ENCODE assay signal across 14 cellular contexts in genomic region chr11:10666976-10667892, GRCh38. TPM values are rescaled to one million over a fixed set of nuclear protein-coding genes. Genes with fewer than 3 reads are reported as not detected.
DNase-seq lines count a peak whose midpoint lies in the region; ATAC-seq and TF ChIP-seq lines count a peak whose summit lies in the region.
"Had no signal": no experiment of that assay in that cellular context is flagged by ENCODE, and none has a peak within 500 bp of the region (broad histone marks: within the 10 kb centered on the region; RNA-seq: fewer than 3 reads in every experiment).

No MANE protein-coding gene starts in this region.

- H3K4me1 ChIP-seq in esophagus muscularis mucosa (peaks cover 54 to 100% (median 97%) of the 10 kb centered on the region in 4 donors), trophoblast cell (ENCODE audit: control insufficient read depth in 1 of 2, insufficient read depth in 2 of 2, low read length in 2 of 2) (peaks cover 9 to 22% of the 10 kb centered on the region in 2 experiments)

- no peak for ATAC-seq in activated naive CD8-positive, alpha-beta T cell treated with anti-CD3 and anti-CD28 coated beads, Interleukin-2, amount 50 U/mL, for 24 hours

- peak overlapping the region; percentile 63 for H4K91ac ChIP-seq in trophoblast cell (ENCODE audit: low read depth, low read length)

- H3K79me1 ChIP-seq in trophoblast cell (ENCODE audit: low read length) = peaks cover 4% of the 10 kb centered on the region

- no peak overlapping the region for H4K12ac ChIP-seq in trophoblast cell (ENCODE audit: low read depth, low read length)

- no peak for TF ChIP-seq CTCF in esophagus muscularis mucosa (IDR thresholded peaks at IDR 0.05)

- H3K9me3 ChIP-seq in MG63 (no peaks in the 10 kb centered on the region), esophagus muscularis mucosa (no peaks in the 10 kb centered on the region), trophoblast cell (ENCODE audit: insufficient read depth, low read depth, low read length) (no peaks in the 10 kb centered on the region)
- H3K9me3 ChIP-seq: Peyer's patch had no signal

- TF ChIP-seq EP300 in esophagus muscularis mucosa (IDR thresholded peaks at IDR 0.05) = no peak

- WGBS in esophagus muscularis mucosa = 37% methylated on average over 5 of the region's 6 CpGs
- no CpG with 5 or more reads among the region's 6 CpGs for WGBS in trophoblast cell (ENCODE audit: extremely low coverage, insufficient coverage, insufficient read length)

- peak overlapping the region; percentile 78 for H3K14ac ChIP-seq in trophoblast cell (ENCODE audit: low read length)

- no peaks in the 10 kb centered on the region for H3K4me1 Mint-ChIP-seq in activated naive CD8-positive, alpha-beta T cell treated with anti-CD3 and anti-CD28 coated beads, Interleukin-2, amount 50 U/mL, for 24 hours

- H3K4me3 ChIP-seq in MG63 (no peak overlapping the region), esophagus muscularis mucosa (no peak overlapping the region), trophoblast cell (ENCODE audit: low read depth, low read length) (no peak overlapping the region)
- H3K4me3 ChIP-seq: Peyer's patch, skin epidermis had no signal

- no peaks in the 10 kb centered on the region for H3K36me3 Mint-ChIP-seq in activated naive CD8-positive, alpha-beta T cell treated with anti-CD3 and anti-CD28 coated beads, Interleukin-2, amount 50 U/mL, for 24 hours (ENCODE audit: low read depth)

- peak overlapping the region; percentile 85 to 90 (median 86) for H3K27ac ChIP-seq in esophagus muscularis mucosa (replicated peaks in 1 of 4)
- peak overlapping the region; percentile 21 for H3K27ac ChIP-seq in trophoblast cell (ENCODE audit: low read depth, low read length)

- H2BK12ac ChIP-seq in trophoblast cell (ENCODE audit: low read length) = peak overlapping the region; percentile 88

- TF ChIP-seq POLR2A in esophagus muscularis mucosa (IDR thresholded peaks at IDR 0.05; ENCODE audit: low read depth) = no peak

- H3K36me3 ChIP-seq in MG63 = no peaks in the 10 kb centered on the region
- no peaks in the 10 kb centered on the region for H3K36me3 ChIP-seq in esophagus muscularis mucosa
- H3K36me3 ChIP-seq in trophoblast cell (ENCODE audit: control insufficient read depth in 1 of 2, insufficient read depth in 2 of 2, low read length in 2 of 2) = no peaks in the 10 kb centered on the region
- H3K36me3 ChIP-seq: Peyer's patch had no signal

- H3K27me3 ChIP-seq in MG63 = no peaks in the 10 kb centered on the region
- no peaks in the 10 kb centered on the region for H3K27me3 ChIP-seq in esophagus muscularis mucosa
- H3K27me3 ChIP-seq in trophoblast cell (ENCODE audit: insufficient read depth, low read length) = no peaks in the 10 kb centered on the region
- H3K27me3 ChIP-seq: Peyer's patch had no signal

- H3K4ac ChIP-seq in trophoblast cell (ENCODE audit: low read depth, low read length) = no peak overlapping the region

- H2AFZ ChIP-seq in trophoblast cell (ENCODE audit: insufficient read depth, low read length, poor library complexity) = no peak overlapping the region

- H2BK5ac ChIP-seq in trophoblast cell (ENCODE audit: low read depth, low read length, poor library complexity) = peak overlapping the region; percentile 77

- no peaks in the 10 kb centered on the region for H3K79me2 ChIP-seq in trophoblast cell (ENCODE audit: control insufficient read depth, insufficient read depth, low read length, poor library complexity)

- H3K4me3 Mint-ChIP-seq in activated naive CD8-positive, alpha-beta T cell treated with anti-CD3 and anti-CD28 coated beads, Interleukin-2, amount 50 U/mL, for 24 hours = no peak overlapping the region
- H3K4me3 Mint-ChIP-seq: B cell had no signal

- intact Hi-C loops in esophagus muscularis mucosa (cut with DNase I) = no loop called here
- intact Hi-C loops in cardiac septum (cut with DNase I) = no loop called here

- no peak overlapping the region for H3K4me2 ChIP-seq in trophoblast cell (ENCODE audit: low read length)

- H3K9me3 Mint-ChIP-seq in activated naive CD8-positive, alpha-beta T cell treated with anti-CD3 and anti-CD28 coated beads, Interleukin-2, amount 50 U/mL, for 24 hours = no peaks in the 10 kb centered on the region

- H2AK5ac ChIP-seq in trophoblast cell (ENCODE audit: low read length) = no peak overlapping the region

- H4K8ac ChIP-seq in trophoblast cell (ENCODE audit: low read depth, low read length) = no peak overlapping the region

- no peak overlapping the region for H3K27ac Mint-ChIP-seq in activated naive CD8-positive, alpha-beta T cell treated with anti-CD3 and anti-CD28 coated beads, Interleukin-2, amount 50 U/mL, for 24 hours
- H3K27ac Mint-ChIP-seq: B cell had no signal

- DNase-seq in AG08395 (ENCODE audit: low spot score) (peak; percentile 33), MG63 (peak; percentile 53), esophagus muscularis mucosa (ENCODE audit: extremely low spot score) (no peak), trophoblast cell (no peak), cardiac septum (ENCODE audit: low spot score) (no peak), NCI-H2171 (lab: John Stamatoyannopoulos, UW) (no peak)
- DNase-seq in activated effector memory CD4-positive, alpha-beta T cell treated with Interleukin-2 at 50 U/mL for 16 hours = no peak
- DNase-seq in activated naive CD8-positive, alpha-beta T cell treated with anti-CD3 and anti-CD28 coated beads, Interleukin-2, amount 50 U/mL, for 24 hours = no peak
- DNase-seq: activated T-cell treated with anti-CD3 and anti-CD28 coated beads, Interleukin-2, amount 50 U/mL, for 48 hours; central memory CD4-positive, alpha-beta T cell; foreskin melanocyte; Peyer's patch had no signal

- no peak overlapping the region for H3K23ac ChIP-seq in trophoblast cell (ENCODE audit: low read length)

- no peak overlapping the region for H2BK120ac ChIP-seq in trophoblast cell (ENCODE audit: insufficient read depth, low read length, poor library complexity)

- peaks cover 5% of the 10 kb centered on the region for H3K27me3 Mint-ChIP-seq in activated naive CD8-positive, alpha-beta T cell treated with anti-CD3 and anti-CD28 coated beads, Interleukin-2, amount 50 U/mL, for 24 hours

- H3K18ac ChIP-seq in trophoblast cell (ENCODE audit: low read length) = no peak overlapping the region

- no peak overlapping the region for H3K9ac ChIP-seq in trophoblast cell (ENCODE audit: low read length)

RNA-seq across cellular contexts. Expression of gene IRAG1, which starts 26.3 kb away (rescaled TPM):
- not detected in 2 replicates for total RNA-seq in MG63 (2014; rRNA removed; shearing (Covaris generic); ENCODE audit: low replicate concordance)
- total RNA-seq in esophagus muscularis mucosa (100 to 1,000 TPM; 205 to 338 (median 276) TPM), cardiac septum (6.4 TPM)
- polyA plus RNA-seq in trophoblast cell (2013) = 1.5 and 1.9 TPM in 2 replicates

Comparison
In these comparisons a context has a peak if more than half of its experiments do, and no peak if none do; other contexts are left out.
1. DNase-seq: peak in AG08395 (single experiment) and MG63 (single experiment); none in esophagus muscularis mucosa (single experiment), trophoblast cell (0 of 2), activated effector memory CD4-positive, alpha-beta T cell treated with Interleukin-2 at 50 U/mL for 16 hours (single experiment), cardiac septum (single experiment), NCI-H2171 (single experiment) and activated naive CD8-positive, alpha-beta T cell treated with anti-CD3 and anti-CD28 coated beads, Interleukin-2, amount 50 U/mL, for 24 hours (single experiment).
2. RNA of gene IRAG1, which starts 26.3 kb away (total RNA-seq): 205 to 338 TPM in esophagus muscularis mucosa; 6.4 TPM in cardiac septum (single experiment) and not detected in MG63; every median in the first group is over 10 times any median in the second.